8 cellular contexts compared by ENCODE assay signal in the genomic region with DNA sequence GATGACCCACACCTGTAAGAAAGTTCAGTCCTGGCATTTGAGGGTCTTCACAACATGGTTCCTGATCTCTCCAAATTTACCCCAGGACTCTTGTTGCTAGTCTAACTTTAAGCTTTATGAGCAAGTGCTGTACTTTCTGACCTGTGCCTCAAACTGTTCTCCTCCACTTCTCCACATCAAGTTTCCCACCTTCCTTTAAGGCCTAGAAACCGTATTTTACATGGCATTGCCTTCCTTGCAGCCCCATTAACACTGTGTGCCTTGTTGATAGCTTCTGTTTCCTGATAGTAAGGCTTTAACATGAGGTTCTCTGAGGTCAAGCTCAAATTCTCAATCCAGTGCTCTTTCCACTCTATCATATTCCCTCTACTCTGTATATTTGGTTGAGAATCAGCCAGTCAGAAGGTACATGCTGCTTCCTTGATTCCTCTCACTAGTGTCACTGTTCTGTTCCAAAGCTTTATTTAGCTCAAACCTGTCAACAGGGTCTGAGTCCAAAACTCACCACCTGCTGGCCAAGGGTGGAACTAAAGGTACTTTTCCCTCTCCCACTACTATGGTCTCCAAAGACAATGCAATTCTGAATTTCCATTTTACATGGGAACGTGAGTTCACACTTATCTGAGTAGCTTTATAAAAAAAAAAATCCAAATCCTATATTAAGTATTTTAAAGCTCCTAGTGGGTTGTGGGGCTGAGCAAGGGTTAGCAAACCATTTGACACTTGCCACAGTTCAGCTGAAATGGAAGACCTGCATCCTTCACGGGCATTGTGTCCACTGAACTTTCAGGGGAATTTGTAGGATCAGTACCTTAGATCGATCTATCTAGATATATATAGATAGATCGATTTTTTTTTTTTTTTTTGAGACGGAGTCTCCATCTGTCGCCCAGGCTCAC. TPM values are rescaled to one million over a fixed set of nuclear protein-coding genes. Genes with fewer than 3 reads are reported as not detected.
DNase-seq lines count a peak whose midpoint lies in the region; ATAC-seq, FAIRE-seq and TF ChIP-seq lines count a peak whose summit lies in the region.

No MANE protein-coding gene starts in this region.

- H3K9me3 ChIP-seq in A549 (no peaks in the 10 kb centered on the region), neural cell (ENCODE audit: low read length) (no peaks in the 10 kb centered on the region)

- POLR2A ChIA-PET in A549 (lab: Yijun Ruan, JAX) = interaction anchor here (0.6 to 2.8 kb wide), 8 partner anchors 10 to 530 kb away, joined by 3 to 26 read pairs (median 3); a partner anchor contains a TSS

- no peak for TF ChIP-seq POLR2A in A549 (IDR thresholded peaks at IDR 0.05; ENCODE audit: low read length)

- no peak overlapping the region for H2AFZ ChIP-seq in neural cell (ENCODE audit: low read depth, low read length)

- no peak overlapping the region for H3K4me3 ChIP-seq in A549
- H3K4me3 ChIP-seq in epithelial cell of esophagus (ENCODE audit: low read length) = no peak overlapping the region
- H3K4me3 ChIP-seq in neural cell (ENCODE audit: low read length) = no peak overlapping the region

- H3K27me3 ChIP-seq in neural cell (ENCODE audit: insufficient read depth, low read depth, low read length) = no peaks in the 10 kb centered on the region

- H3K36me3 ChIP-seq in neural cell (ENCODE audit: insufficient read depth, low read length) = peaks cover 10% of the 10 kb centered on the region

- no peak overlapping the region for H3K27ac ChIP-seq in A549
- H3K27ac ChIP-seq in neural cell (ENCODE audit: low read length) = no peak overlapping the region

- H3K9ac ChIP-seq in neural cell (ENCODE audit: low read length) = no peak overlapping the region

- WGBS in A549 (ENCODE audit: missing lambda C conversion rate) = 75% methylated on average over 7 of the region's 7 CpGs

- no peaks in the 10 kb centered on the region for H3K4me1 ChIP-seq in A549

- ATAC-seq in A549 (peak; percentile 78 to 86), HG02763 (IDR thresholded peaks at IDR 0.05; ENCODE audit: unreplicated experiment) (no peak), HG03457 (IDR thresholded peaks at IDR 0.05; ENCODE audit: unreplicated experiment) (no peak)

- no peaks in the 10 kb centered on the region for H4K20me1 ChIP-seq in neural cell (ENCODE audit: insufficient read depth)

- no peak for FAIRE-seq in A549 (lab: Jason Lieb, UNC)

- H3K4me2 ChIP-seq in A549 = no peak overlapping the region
- H3K4me2 ChIP-seq in neural cell (ENCODE audit: low read length) = no peak overlapping the region

- H3K9me2 ChIP-seq in neural cell (ENCODE audit: insufficient read depth, low read length) = no peaks in the 10 kb centered on the region

- DNase-seq in A549 (ENCODE audit: low read depth in 1 of 2, low spot score in 1 of 2) = peak; percentile 46 to 52
- DNase-seq in GM10266 (ENCODE audit: extremely low spot score) = peak; percentile 55
- DNase-seq in NCI-H1694 treated with DMSO at 0.1 percent for 48 hours (lab: John Stamatoyannopoulos, UW) = peak; percentile 45
- peak; percentile 60 to 66 for DNase-seq in activated CD4-positive, alpha-beta T cell treated with anti-CD3 and anti-CD28 coated beads, Interleukin-2, amount 50 U/mL, for 48 hours
- DNase-seq in epithelial cell of esophagus (ENCODE audit: low read depth) = peak; percentile 64

- no peaks in the 10 kb centered on the region for H3K79me2 ChIP-seq in neural cell (replicated peaks; ENCODE audit: insufficient read depth, low read length)

- no peaks in the 10 kb centered on the region for H3F3A ChIP-seq in neural cell (ENCODE audit: insufficient read depth, low read length, poor library complexity, severe bottlenecking)

- TF ChIP-seq RAD21 in A549 (conservative IDR thresholded peaks at IDR 0.05 in 1 of 2, IDR thresholded peaks at IDR 0.05 in 1 of 2) (peak in 1 of 2 experiments; percentile 33; a peak in 3 of 5 replicates), neural cell (conservative IDR thresholded peaks at IDR 0.05) (no peak)

- CTCF ChIA-PET in A549 (lab: Yijun Ruan, JAX) = interaction anchor here (0.5 to 4.8 kb wide), 31 partner anchors 9 to 1042 kb away, joined by 3 to 41 read pairs (median 4); a partner anchor contains a TSS

- TF ChIP-seq CTCF in A549 (IDR thresholded peaks at IDR 0.05) (peak; percentile 52; the same call in 1 of the 3 replicates), GM10266 (IDR thresholded peaks at IDR 0.05; ENCODE audit: control insufficient read depth, insufficient read depth, low read depth, missing control alignments) (peak; percentile 59), epithelial cell of esophagus (IDR thresholded peaks at IDR 0.05; ENCODE audit: insufficient read depth, low read depth, low read length, missing control alignments) (peak; percentile 75), neural cell (IDR thresholded peaks at IDR 0.05; ENCODE audit: poor library complexity, severe bottlenecking) (peak; percentile 55)

- TF ChIP-seq EP300 in A549 (IDR thresholded peaks at IDR 0.05) = no peak
- TF ChIP-seq EP300 in neural cell (conservative IDR thresholded peaks at IDR 0.05; ENCODE audit: poor library complexity, severe bottlenecking) = no peak

TF ChIP-seq in A549, 52 proteins besides CTCF, POLR2A, EP300 and RAD21:
- TF ChIP-seq TP53 (CRISPR knock-in tag; IDR thresholded peaks at IDR 0.05) (no peak), ZC3H11A (IDR thresholded peaks at IDR 0.05) (no peak), HOXA7 (CRISPR knock-in tag; IDR thresholded peaks at IDR 0.05) (0 out of 2 replicates have a peak, but pooled peaks have one; percentile 26), TFCP2L1 (CRISPR knock-in tag; IDR thresholded peaks at IDR 0.05) (0 out of 2 replicates have a peak, but pooled peaks have one; percentile 60), FOSB (CRISPR knock-in tag; IDR thresholded peaks at IDR 0.05) (peak; percentile 75; the same call in 1 of the 2 replicates), CHD4 (IDR thresholded peaks at IDR 0.05; ENCODE audit: borderline replicate concordance) (no peak), RNF2 (IDR thresholded peaks at IDR 0.05; ENCODE audit: borderline replicate concordance, low read depth) (no peak)

TF ChIP-seq in neural cell, 6 proteins besides CTCF, POLR2A, EP300 and RAD21:
- TF ChIP-seq MXI1 (conservative IDR thresholded peaks at IDR 0.05; ENCODE audit: poor library complexity, severe bottlenecking) (no peak), SMC3 (conservative IDR thresholded peaks at IDR 0.05; ENCODE audit: poor library complexity) (peak; percentile 40)

RNA-seq across cellular contexts. Expression of a gene that starts 21.1 kb away (rescaled TPM):
- polyA plus RNA-seq in A549 (2011; rRNA removed) (428 and 543 TPM in 2 replicates), A549 (2017; fragmentation: RNase III; extraction: RNeasy Plus Mini Kit Qiagen cat#74134 plus additional on column Dnase treatment) (376 to 390 TPM (median 380 TPM) in 3 replicates), neural cell (139 and 157 TPM in 2 replicates)
- polyA plus RNA-seq in A549 (2012; cell fraction: cytosol; rRNA removed) = 274 and 325 TPM in 2 replicates
- 613 and 632 TPM in 2 replicates for polyA plus RNA-seq in A549 (2012; cell fraction: nucleus; rRNA removed)
- polyA minus RNA-seq in A549 (2011; rRNA and poly(A)+ RNA removed) = 597 and 682 TPM in 2 replicates
- 226 and 254 TPM in 2 replicates for polyA minus RNA-seq in neural cell

RNA-seq across cellular contexts. Expression of a gene that starts 28.4 kb away (rescaled TPM):
- polyA plus RNA-seq in A549 (2011; rRNA removed) = 34.9 and 39.7 TPM in 2 replicates
- polyA plus RNA-seq in A549 (2012; cell fraction: cytosol; rRNA removed) = 42.2 and 47.5 TPM in 2 replicates
- polyA plus RNA-seq in A549 (2012; cell fraction: nucleus; rRNA removed) = 132 and 165 TPM in 2 replicates
- polyA plus RNA-seq in A549 (2017; fragmentation: RNase III; extraction: RNeasy Plus Mini Kit Qiagen cat#74134 plus additional on column Dnase treatment) = 50.3 to 53.5 TPM (median 53.5 TPM) in 3 replicates
- 37.3 and 38.6 TPM in 2 replicates for polyA minus RNA-seq in A549 (2011; rRNA and poly(A)+ RNA removed)
- polyA plus RNA-seq in neural cell = 56.0 and 70.8 TPM in 2 replicates
- polyA minus RNA-seq in neural cell = 32.9 and 42.6 TPM in 2 replicates

RNA-seq across cellular contexts. Expression of a gene that starts 45.1 kb away (rescaled TPM):
- polyA plus RNA-seq in A549 (2011; rRNA removed) (50.4 and 60.0 TPM in 2 replicates), A549 (2017; fragmentation: RNase III; extraction: RNeasy Plus Mini Kit Qiagen cat#74134 plus additional on column Dnase treatment) (39.6 to 47.0 TPM (median 45.3 TPM) in 3 replicates), neural cell (7.9 and 8.5 TPM in 2 replicates)
- 33.9 and 43.3 TPM in 2 replicates for polyA plus RNA-seq in A549 (2012; cell fraction: cytosol; rRNA removed)
- 92.6 and 98.6 TPM in 2 replicates for polyA plus RNA-seq in A549 (2012; cell fraction: nucleus; rRNA removed)
- 67.2 and 75.7 TPM in 2 replicates for polyA minus RNA-seq in A549 (2011; rRNA and poly(A)+ RNA removed)
- polyA minus RNA-seq in neural cell = 9.5 and 10.2 TPM in 2 replicates

RNA-seq across cellular contexts. Expression of a gene that starts 51.6 kb away (rescaled TPM):
- polyA plus RNA-seq in A549 (2011; rRNA removed) (196 and 230 TPM in 2 replicates), A549 (2017; fragmentation: RNase III; extraction: RNeasy Plus Mini Kit Qiagen cat#74134 plus additional on column Dnase treatment) (180 to 191 TPM (median 189 TPM) in 3 replicates), neural cell (98.3 and 98.5 TPM in 2 replicates)
- polyA plus RNA-seq in A549 (2012; cell fraction: cytosol; rRNA removed) = 405 and 412 TPM in 2 replicates
- 220 and 284 TPM in 2 replicates for polyA plus RNA-seq in A549 (2012; cell fraction: nucleus; rRNA removed)
- polyA minus RNA-seq in A549 (2011; rRNA and poly(A)+ RNA removed) = 151 and 160 TPM in 2 replicates
- 41.6 and 47.2 TPM in 2 replicates for polyA minus RNA-seq in neural cell

Comparison
In these comparisons a context has a peak if more than half of its experiments do, and no peak if none do; other contexts are left out.
1. ATAC-seq: peak in A549 (2 of 2); none in HG02763 (single experiment) and HG03457 (single experiment).
2. Peak in every context shown above with its lines, with median percentiles within 50 percentile points of each other: DNase-seq and CTCF ChIP-seq.